13 cellular contexts compared by ENCODE assay signal in genomic region chr16:66979011-66979717, GRCh38. TPM values are rescaled to one million over a fixed set of nuclear protein-coding genes. Genes with fewer than 3 reads are reported as not detected.
DNase-seq lines count a peak whose midpoint lies in the region; ATAC-seq, FAIRE-seq and TF ChIP-seq lines count a peak whose summit lies in the region.
"Had no signal": no experiment of that assay in that cellular context is flagged by ENCODE, and none has a peak within 500 bp of the region (broad histone marks: within the 10 kb centered on the region; RNA-seq: fewer than 3 reads in every experiment).

No MANE protein-coding gene starts in this region.

- no peaks in the 10 kb centered on the region for H3K79me2 ChIP-seq in endothelial cell of umbilical vein (ENCODE audit: control insufficient read depth, insufficient read depth, low read length)

- no peaks in the 10 kb centered on the region for H3K36me3 ChIP-seq in endothelial cell of umbilical vein (ENCODE audit: control insufficient read depth in 2 of 2, extremely low read depth in 1 of 2, insufficient read depth in 2 of 2, low read length in 2 of 2)
- H3K36me3 ChIP-seq: transverse colon had no signal

- peak overlapping the region; percentile 74 for H3K27ac Mint-ChIP-seq in stimulated activated effector memory CD8-positive, alpha-beta T cell treated with anti-CD3 and anti-CD28 coated beads, Interleukin-12 subunit alpha, Interleukin-12 subunit beta, amount 100 ng/mL, for 72 hours

- no peak for TF ChIP-seq CTCF in endothelial cell of umbilical vein (IDR thresholded peaks at IDR 0.05; ENCODE audit: extremely low read depth in 1 of 2, insufficient read depth in 1 of 2, low read depth in 1 of 2, low read length in 2 of 2)

- DNase-seq in DMS 273 (lab: John Stamatoyannopoulos, UW; ENCODE audit: unreplicated experiment) (peak; percentile 56), DMS 273 treated with DMSO at 0.1 percent for 48 hours (lab: John Stamatoyannopoulos, UW) (no peak), endothelial cell of umbilical vein (ENCODE audit: low read depth, low spot score) (no peak), T1000 (lab: John Stamatoyannopoulos, UW) (no peak), GM19240 (ENCODE audit: insufficient read length, low spot score) (no peak)
- DNase-seq in stimulated activated effector memory CD8-positive, alpha-beta T cell treated with anti-CD3 and anti-CD28 coated beads, Interleukin-12 subunit alpha, Interleukin-12 subunit beta, amount 100 ng/mL, for 72 hours (ENCODE audit: low spot score in 2 of 2) = no peak
- DNase-seq: activated CD4-positive, alpha-beta T cell treated with anti-CD3 and anti-CD28 coated beads, Interleukin-2, amount 50 U/mL, for 4 hours; DMS79 treated with DMSO at 0.1 percent for 48 hours; transverse colon had no signal

- no peak for TF ChIP-seq POLR2A in endothelial cell of umbilical vein (IDR thresholded peaks at IDR 0.05; ENCODE audit: low read depth, low read length)

- no peak overlapping the region for H3K4me3 ChIP-seq in endothelial cell of umbilical vein (replicated peaks in 1 of 3; ENCODE audit: insufficient read depth in 1 of 3, low read depth in 1 of 3, low read length in 3 of 3)
- H3K4me3 ChIP-seq: SK-N-MC, transverse colon had no signal

- H3K36me3 Mint-ChIP-seq in stimulated activated effector memory CD8-positive, alpha-beta T cell treated with anti-CD3 and anti-CD28 coated beads, Interleukin-12 subunit alpha, Interleukin-12 subunit beta, amount 100 ng/mL, for 72 hours = peaks cover 29% of the 10 kb centered on the region

- no peak overlapping the region for H3K9ac ChIP-seq in endothelial cell of umbilical vein (replicated peaks; ENCODE audit: extremely low read depth, insufficient read depth, low read length)

- no peaks in the 10 kb centered on the region for H3K9me1 ChIP-seq in endothelial cell of umbilical vein (replicated peaks; ENCODE audit: control insufficient read depth, extremely low read depth, insufficient read depth, low read length)

- POLR2A ChIA-PET in endothelial cell of umbilical vein (lab: Charles Lee) = no interaction called here

- peaks cover 67% of the 10 kb centered on the region for H3K4me1 Mint-ChIP-seq in stimulated activated effector memory CD8-positive, alpha-beta T cell treated with anti-CD3 and anti-CD28 coated beads, Interleukin-12 subunit alpha, Interleukin-12 subunit beta, amount 100 ng/mL, for 72 hours

- peak overlapping the region; percentile 2 for H2AFZ ChIP-seq in endothelial cell of umbilical vein (ENCODE audit: low read depth, low read length)

- no peaks in the 10 kb centered on the region for H3K9me3 ChIP-seq in endothelial cell of umbilical vein (replicated peaks; ENCODE audit: control insufficient read depth, insufficient read depth, low read length)
- H3K9me3 ChIP-seq: transverse colon had no signal

- no peak overlapping the region for H3K4me3 Mint-ChIP-seq in stimulated activated effector memory CD8-positive, alpha-beta T cell treated with anti-CD3 and anti-CD28 coated beads, Interleukin-12 subunit alpha, Interleukin-12 subunit beta, amount 100 ng/mL, for 72 hours

- no TSS peak for BruUV-seq in endothelial cell of umbilical vein (replicated peaks; lab: Mats Ljungman, UMichigan)

- FAIRE-seq in endothelial cell of umbilical vein (lab: Jason Lieb, UNC) = no peak
- FAIRE-seq: GM18507 had no signal

- no peak overlapping the region for H3K4me2 ChIP-seq in endothelial cell of umbilical vein (ENCODE audit: insufficient read depth, low read length)

- H3K27me3 ChIP-seq in endothelial cell of umbilical vein (ENCODE audit: control insufficient read depth in 2 of 2, insufficient read depth in 2 of 2, low read length in 2 of 2) = no peaks in the 10 kb centered on the region
- H3K27me3 ChIP-seq: transverse colon had no signal

- no peaks in the 10 kb centered on the region for H4K20me1 ChIP-seq in endothelial cell of umbilical vein (replicated peaks; ENCODE audit: control insufficient read depth, extremely low read depth, insufficient read depth, low read length)

- dilution Hi-C loops in endothelial cell of umbilical vein (cut with MboI; ENCODE audit: extremely low pct_ligation_motif_present, low sequenced_read_pairs) = no loop called here

- H3K4me1 ChIP-seq in endothelial cell of umbilical vein (ENCODE audit: control insufficient read depth, extremely low read depth, insufficient read depth, low read length) = no peaks in the 10 kb centered on the region

- no peak overlapping the region for H3K27ac ChIP-seq in endothelial cell of umbilical vein (ENCODE audit: insufficient read depth, low read depth, low read length)
- H3K27ac ChIP-seq: 22Rv1, SK-N-MC, transverse colon had no signal

- ATAC-seq in stimulated activated effector memory CD8-positive, alpha-beta T cell treated with anti-CD3 and anti-CD28 coated beads, Interleukin-12 subunit alpha, Interleukin-12 subunit beta, amount 100 ng/mL, for 72 hours = no peak

- H3K9me3 Mint-ChIP-seq in stimulated activated effector memory CD8-positive, alpha-beta T cell treated with anti-CD3 and anti-CD28 coated beads, Interleukin-12 subunit alpha, Interleukin-12 subunit beta, amount 100 ng/mL, for 72 hours = no peaks in the 10 kb centered on the region

- CTCF ChIA-PET in endothelial cell of umbilical vein (lab: Charles Lee) = interaction anchor here (0.7 to 3.9 kb wide), 8 partner anchors 14 to 281 kb away, joined by 3 to 57 read pairs (median 4); partner anchors contain the start of genes FBXL8 and TRADD

- intact Hi-C loops in endothelial cell of umbilical vein (cut with micrococcal nuclease) = loop anchor here (5.0 kb wide), 1 partner anchor 33 kb away; no protein-coding TSS in a partner anchor

TF ChIP-seq in endothelial cell of umbilical vein, 7 proteins besides CTCF, POLR2A, EP300 and RAD21:
- TF ChIP-seq MAX (IDR thresholded peaks at IDR 0.05; ENCODE audit: insufficient read depth, insufficient read length) = no peak
- TF ChIP-seq POLR2AphosphoS5 (IDR thresholded peaks at IDR 0.05; ENCODE audit: insufficient read depth, low read depth, low read length) = no peak
TF ChIP-seq in endothelial cell of umbilical vein: peak in this region for 0.

RNA-seq across cellular contexts. Expression of gene CES4A, which starts 9.2 kb away (rescaled TPM):
- 3.9 and 5.4 TPM in 2 replicates for total RNA-seq in endothelial cell of umbilical vein
- 13.3 and 16.4 TPM in 2 replicates for polyA plus RNA-seq in endothelial cell of umbilical vein
- 2.3 and 3.0 TPM in 2 replicates for polyA plus RNA-seq in endothelial cell of umbilical vein (2011; cell fraction: cytosol; rRNA removed)
- 62.6 and 78.1 TPM in 2 replicates for polyA plus RNA-seq in endothelial cell of umbilical vein (2011; cell fraction: nucleus; rRNA removed)
- polyA plus RNA-seq in endothelial cell of umbilical vein (2012) = 7.1 TPM in 2 replicates
- 5.7 and 10.8 TPM in 2 replicates for polyA minus RNA-seq in endothelial cell of umbilical vein
- not detected for polyA minus RNA-seq in endothelial cell of umbilical vein (2011; cell fraction: cytosol; rRNA and poly(A)+ RNA removed)
- polyA minus RNA-seq in endothelial cell of umbilical vein (2011; cell fraction: nucleus; rRNA and poly(A)+ RNA removed) = 4.9 and 5.2 TPM in 2 replicates

RNA-seq across cellular contexts. Expression of gene CES3, which starts 18.1 kb away (rescaled TPM):
- total RNA-seq in endothelial cell of umbilical vein = not detected in 2 replicates
- 0.10 and 0.13 TPM in 2 replicates for polyA plus RNA-seq in endothelial cell of umbilical vein
- 0.04 TPM in 1 of 2 replicates, not detected in the other for polyA plus RNA-seq in endothelial cell of umbilical vein (2011; cell fraction: cytosol; rRNA removed)
- polyA plus RNA-seq in endothelial cell of umbilical vein (2011; cell fraction: nucleus; rRNA removed) = 0.70 and 0.80 TPM in 2 replicates
- polyA plus RNA-seq in endothelial cell of umbilical vein (2012) = 0.07 and 0.42 TPM in 2 replicates
- polyA minus RNA-seq in endothelial cell of umbilical vein = 0.91 TPM in 1 of 2 replicates, not detected in the other
- 2.8 TPM for polyA minus RNA-seq in endothelial cell of umbilical vein (2011; cell fraction: cytosol; rRNA and poly(A)+ RNA removed)
- 0.19 TPM in 1 of 2 replicates, not detected in the other for polyA minus RNA-seq in endothelial cell of umbilical vein (2011; cell fraction: nucleus; rRNA and poly(A)+ RNA removed)
- total RNA-seq: pulmonary artery endothelial cell had no signal

RNA-seq across cellular contexts. Expression of gene CES2, which starts 43.8 kb away (rescaled TPM):
- total RNA-seq in endothelial cell of umbilical vein = 24.5 and 28.8 TPM in 2 replicates
- 19.1 and 19.6 TPM in 2 replicates for polyA plus RNA-seq in endothelial cell of umbilical vein
- polyA plus RNA-seq in endothelial cell of umbilical vein (2011; cell fraction: cytosol; rRNA removed) = 14.4 and 18.0 TPM in 2 replicates
- 24.0 and 25.8 TPM in 2 replicates for polyA plus RNA-seq in endothelial cell of umbilical vein (2011; cell fraction: nucleus; rRNA removed)
- polyA plus RNA-seq in endothelial cell of umbilical vein (2012) = 16.7 and 17.6 TPM in 2 replicates
- polyA minus RNA-seq in endothelial cell of umbilical vein = 21.2 and 23.0 TPM in 2 replicates
- 20.5 TPM for polyA minus RNA-seq in endothelial cell of umbilical vein (2011; cell fraction: cytosol; rRNA and poly(A)+ RNA removed)
- polyA minus RNA-seq in endothelial cell of umbilical vein (2011; cell fraction: nucleus; rRNA and poly(A)+ RNA removed) = 18.0 and 19.3 TPM in 2 replicates

RNA-seq across cellular contexts. Expression of gene CIAO2B, which starts 45.0 kb away (rescaled TPM):
- total RNA-seq in endothelial cell of umbilical vein = 78.7 and 85.2 TPM in 2 replicates
- polyA plus RNA-seq in endothelial cell of umbilical vein = 314 and 423 TPM in 2 replicates
- 227 and 251 TPM in 2 replicates for polyA plus RNA-seq in endothelial cell of umbilical vein (2011; cell fraction: cytosol; rRNA removed)
- polyA plus RNA-seq in endothelial cell of umbilical vein (2011; cell fraction: nucleus; rRNA removed) = 77.1 and 88.7 TPM in 2 replicates
- polyA plus RNA-seq in endothelial cell of umbilical vein (2012) = 119 and 151 TPM in 2 replicates
- polyA minus RNA-seq in endothelial cell of umbilical vein = 134 and 146 TPM in 2 replicates
- 80.5 TPM for polyA minus RNA-seq in endothelial cell of umbilical vein (2011; cell fraction: cytosol; rRNA and poly(A)+ RNA removed)
- polyA minus RNA-seq in endothelial cell of umbilical vein (2011; cell fraction: nucleus; rRNA and poly(A)+ RNA removed) = 11.1 and 15.7 TPM in 2 replicates

RNA-seq across cellular contexts. Expression of gene CBFB, which starts 49.8 kb away (rescaled TPM):
- 103 and 113 TPM in 2 replicates for total RNA-seq in endothelial cell of umbilical vein
- 22.0 and 27.8 TPM in 2 replicates for polyA plus RNA-seq in endothelial cell of umbilical vein
- polyA plus RNA-seq in endothelial cell of umbilical vein (2011; cell fraction: cytosol; rRNA removed) = 36.7 and 47.6 TPM in 2 replicates
- 26.1 and 52.4 TPM in 2 replicates for polyA plus RNA-seq in endothelial cell of umbilical vein (2011; cell fraction: nucleus; rRNA removed)
- polyA plus RNA-seq in endothelial cell of umbilical vein (2012) = 82.2 and 88.3 TPM in 2 replicates
- polyA minus RNA-seq in endothelial cell of umbilical vein = 46.7 and 53.5 TPM in 2 replicates
- polyA minus RNA-seq in endothelial cell of umbilical vein (2011; cell fraction: cytosol; rRNA and poly(A)+ RNA removed) = 62.0 TPM
- polyA minus RNA-seq in endothelial cell of umbilical vein (2011; cell fraction: nucleus; rRNA and poly(A)+ RNA removed) = 25.5 and 30.5 TPM in 2 replicates
